ENCODE assay signal across 23 cellular contexts in genomic region chr4:38009949-38010348, GRCh38. TPM values are rescaled to one million over a fixed set of nuclear protein-coding genes. Genes with fewer than 3 reads are reported as not detected.
DNase-seq lines count a peak whose midpoint lies in the region; ATAC-seq and TF ChIP-seq lines count a peak whose summit lies in the region.
"Had no signal": no experiment of that assay in that cellular context is flagged by ENCODE, and none has a peak within 500 bp of the region (broad histone marks: within the 10 kb centered on the region; RNA-seq: fewer than 3 reads in every experiment).

No MANE protein-coding gene starts in this region.

- intact Hi-C loops in prostate gland (cut with DNase I): no loop called here
- intact Hi-C loops in vagina (cut with DNase I): no loop called here

- no peak for ATAC-seq in GM19328 (IDR thresholded peaks at IDR 0.05; ENCODE audit: unreplicated experiment)
- ATAC-seq: activated CD8-positive, alpha-beta T cell treated with anti-CD3 and anti-CD28 coated beads for 36 hours; left ventricle myocardium superior had no signal

- TF ChIP-seq POLR2A in prostate gland (IDR thresholded peaks at IDR 0.05) (no peak), vagina (IDR thresholded peaks at IDR 0.05) (no peak)

- H3K36me3 Mint-ChIP-seq in brain: no peaks in the 10 kb centered on the region

- no peak overlapping the region for H3K4me3 Mint-ChIP-seq in brain
- H3K4me3 Mint-ChIP-seq: activated CD8-positive, alpha-beta T cell treated with anti-CD3 and anti-CD28 coated beads for 36 hours; activated naive CD8-positive, alpha-beta T cell treated with anti-CD3 and anti-CD28 coated beads, Interleukin-2, amount 10 ng/mL, durations not matched to agents 7 days and 5 days had no signal

- H3K36me3 ChIP-seq in prostate gland: no peaks in the 10 kb centered on the region
- H3K36me3 ChIP-seq in vagina: no peaks in the 10 kb centered on the region
- H3K36me3 ChIP-seq: SJSA1 had no signal

- H3K4me3 ChIP-seq in fibroblast of villous mesenchyme (ENCODE audit: low read depth, low read length) (no peak overlapping the region), prostate gland (no peak overlapping the region), vagina (no peak overlapping the region)
- H3K4me3 ChIP-seq: SJSA1, spleen had no signal

- DNase-seq in fibroblast of villous mesenchyme (ENCODE audit: low read depth) (peak; percentile 48), prostate gland (ENCODE audit: low spot score) (no peak), vagina (ENCODE audit: extremely low spot score in 2 of 2) (no peak), T1000 (lab: John Stamatoyannopoulos, UW) (no peak)
- no peak for DNase-seq in activated T-cell treated with anti-CD3 and anti-CD28 coated beads, Interleukin-2, amount 50 U/mL, for 48 hours
- DNase-seq: activated CD4-positive, alpha-beta T cell treated with anti-CD3 and anti-CD28 coated beads for 1 hour; activated CD8-positive, alpha-beta T cell treated with anti-CD3 and anti-CD28 coated beads for 36 hours; activated effector memory CD4-positive, alpha-beta T cell treated with Interleukin-2 at 50 U/mL for 16 hours; activated naive CD8-positive, alpha-beta T cell treated with anti-CD3 and anti-CD28 coated beads, Interleukin-2, amount 10 ng/mL, durations not matched to agents 7 days and 5 days; C1 segment of cervical spinal cord; Calu3; erythroblast; left ventricle myocardium superior; naive B cell; NCI-H1092 treated with DMSO at 0.1 percent for 48 hours; NCI-H1930; spleen had no signal

- peak overlapping the region; percentile 46 to 73 for H3K27ac ChIP-seq in prostate gland
- H3K27ac ChIP-seq in vagina: peak overlapping the region; percentile 51
- H3K27ac ChIP-seq: SJSA1, spleen had no signal

- peaks cover 72% of the 10 kb centered on the region for H3K4me1 Mint-ChIP-seq in brain

- no peaks in the 10 kb centered on the region for H3K27me3 ChIP-seq in prostate gland (replicated peaks; ENCODE audit: insufficient read depth)
- no peaks in the 10 kb centered on the region for H3K27me3 ChIP-seq in vagina
- H3K27me3 ChIP-seq: SJSA1, spleen had no signal

- H3K27ac Mint-ChIP-seq in brain: peak overlapping the region in 4 of 5 experiments; percentile 2 to 85 (median 14)
- H3K27ac Mint-ChIP-seq: activated CD8-positive, alpha-beta T cell treated with anti-CD3 and anti-CD28 coated beads for 36 hours; activated naive CD8-positive, alpha-beta T cell treated with anti-CD3 and anti-CD28 coated beads, Interleukin-2, amount 10 ng/mL, durations not matched to agents 7 days and 5 days had no signal

- no peaks in the 10 kb centered on the region for H3K9me3 Mint-ChIP-seq in brain
- H3K9me3 Mint-ChIP-seq: activated CD8-positive, alpha-beta T cell treated with anti-CD3 and anti-CD28 coated beads for 36 hours; activated naive CD8-positive, alpha-beta T cell treated with anti-CD3 and anti-CD28 coated beads, Interleukin-2, amount 10 ng/mL, durations not matched to agents 7 days and 5 days; naive B cell had no signal

- TF ChIP-seq CTCF in brain (conservative IDR thresholded peaks at IDR 0.05): no peak
- no peak for TF ChIP-seq CTCF in fibroblast of villous mesenchyme (IDR thresholded peaks at IDR 0.05; ENCODE audit: insufficient read depth, low read depth, low read length)
- no peak for TF ChIP-seq CTCF in prostate gland (IDR thresholded peaks at IDR 0.05)
- no peak for TF ChIP-seq CTCF in vagina (IDR thresholded peaks at IDR 0.05)

- no peaks in the 10 kb centered on the region for H3K9me3 ChIP-seq in prostate gland
- H3K9me3 ChIP-seq in vagina: no peaks in the 10 kb centered on the region
- H3K9me3 ChIP-seq: SJSA1, spleen had no signal

- H3K27me3 Mint-ChIP-seq in brain: no peaks in the 10 kb centered on the region
- H3K27me3 Mint-ChIP-seq: activated CD8-positive, alpha-beta T cell treated with anti-CD3 and anti-CD28 coated beads for 36 hours; activated naive CD8-positive, alpha-beta T cell treated with anti-CD3 and anti-CD28 coated beads, Interleukin-2, amount 10 ng/mL, durations not matched to agents 7 days and 5 days; naive B cell had no signal

- WGBS in prostate gland: 50% methylated on average over 3 of the region's 3 CpGs

- H3K4me1 ChIP-seq in prostate gland (replicated peaks) (peaks cover 6% of the 10 kb centered on the region), vagina (peaks cover 18% of the 10 kb centered on the region)

RNA-seq across cellular contexts. Expression of gene PTTG2, which starts 49.8 kb away (rescaled TPM):
- 5.6 TPM for polyA plus RNA-seq in brain (ENCODE audit: insufficient read depth, low read depth, low replicate concordance)
- total RNA-seq in fibroblast of villous mesenchyme (0.43 and 0.64 TPM in 2 replicates), prostate gland (1 to 10 TPM in 1 of 2 donors, not detected in 1; 2.6 TPM), vagina (2.5 TPM)
- total RNA-seq: activated CD8-positive, alpha-beta T cell treated with anti-CD3 and anti-CD28 coated beads for 36 hours; Calu3; frontal cortex; H4; osteoblast; SJSA1 had no signal
